ENCODE assay signal across 11 cellular contexts in genomic region chr21:42093991-42094417, GRCh38. TPM values are rescaled to one million over a fixed set of nuclear protein-coding genes. Genes with fewer than 3 reads are reported as not detected.
DNase-seq lines count a peak whose midpoint lies in the region; ATAC-seq and TF ChIP-seq lines count a peak whose summit lies in the region.
"Had no signal": no experiment of that assay in that cellular context is flagged by ENCODE, and none has a peak within 500 bp of the region (broad histone marks: within the 10 kb centered on the region; RNA-seq: fewer than 3 reads in every experiment).

No MANE protein-coding gene starts in this region.

- no peak overlapping the region for H3K4me3 ChIP-seq in epithelial cell of proximal tubule (ENCODE audit: low read depth, low read length)
- no peak overlapping the region for H3K4me3 ChIP-seq in psoas muscle
- no peak overlapping the region for H3K4me3 ChIP-seq in esophagus squamous epithelium

- in situ Hi-C loops in KBM-7 (cut with MboI; ENCODE audit: low pct_unique_long_range_greater_than_20kb, low sequenced_read_pairs) = no loop called here

- no peak for TF ChIP-seq POLR2A in esophagus squamous epithelium (IDR thresholded peaks at IDR 0.05)

- H3K36me3 ChIP-seq in psoas muscle (ENCODE audit: insufficient read depth in 1 of 2, low read depth in 1 of 2) (no peaks in the 10 kb centered on the region), esophagus squamous epithelium (no peaks in the 10 kb centered on the region)

- no peak for TF ChIP-seq CTCF in epithelial cell of proximal tubule (conservative IDR thresholded peaks at IDR 0.05; ENCODE audit: low read depth, low read length)
- no peak for TF ChIP-seq CTCF in psoas muscle (IDR thresholded peaks at IDR 0.05)
- TF ChIP-seq CTCF in esophagus squamous epithelium (IDR thresholded peaks at IDR 0.05) = no peak

- H3K4me1 ChIP-seq in psoas muscle = no peaks in the 10 kb centered on the region
- peaks cover 0 to 47% (median 13%) of the 10 kb centered on the region in 3 donors for H3K4me1 ChIP-seq in esophagus squamous epithelium

- H3K9me3 ChIP-seq in psoas muscle (peaks cover 6% of the 10 kb centered on the region), esophagus squamous epithelium (no peaks in the 10 kb centered on the region)

- 46 to 50% (median 50%) methylated on average over 15 of the region's 15 CpGs for WGBS in psoas muscle, 3 donors
- 29 to 55% methylated on average over 11 of the region's 15 CpGs for WGBS in esophagus squamous epithelium, 2 donors

- intact Hi-C loops in psoas muscle (cut with DNase I) (no loop called here), esophagus squamous epithelium (cut with DNase I) (no loop called here)

- H3K27ac ChIP-seq in psoas muscle (no peak overlapping the region), esophagus squamous epithelium (peak overlapping the region in 2 of 4 donors; percentile 22 to 23)

- peaks cover 0 to 33% (median 2%) of the 10 kb centered on the region in 3 donors for H3K27me3 ChIP-seq in psoas muscle (ENCODE audit: insufficient read depth in 3 of 3, low read length in 2 of 3)
- peaks cover 0 to 26% (median 0%) of the 10 kb centered on the region in 4 donors for H3K27me3 ChIP-seq in esophagus squamous epithelium

- peak; percentile 43 to 81 (median 74) for ATAC-seq in psoas muscle

- DNase-seq in ELR (ENCODE audit: low read depth) (peak; percentile 95), RKO (ENCODE audit: low spot score) (peak; percentile 72), epithelial cell of proximal tubule (ENCODE audit: low read depth) (peak; percentile 92), psoas muscle (peak in 1 of 2 donors; percentile 48), KBM-7 (no peak), esophagus squamous epithelium (lab: John Stamatoyannopoulos, UW) (no peak), DMS114 treated with DMSO at 0.1 percent for 48 hours (lab: John Stamatoyannopoulos, UW; ENCODE audit: unreplicated experiment) (no peak), NCI-H526 treated with DMSO at 0.1 percent for 48 hours (lab: John Stamatoyannopoulos, UW) (no peak)
- DNase-seq: activated naive CD4-positive, alpha-beta T cell treated with anti-CD3 and anti-CD28 coated beads, Interleukin-2, amount 10 ng/mL, durations not matched to agents 7 days and 5 days; NCI-H2081; stimulated activated CD8-positive, alpha-beta memory T cell treated with anti-CD3 and anti-CD28 coated beads, Interleukin-4, amount 100 ng/mL, for 48 hours had no signal

RNA-seq across cellular contexts. Expression of gene UMODL1, which starts 22.9 kb away (rescaled TPM):
- total RNA-seq in epithelial cell of proximal tubule (not detected in 2 replicates), psoas muscle (not detected), esophagus squamous epithelium (not detected)
- not detected for polyA plus RNA-seq in psoas muscle

Comparison
In these comparisons a context has a peak if more than half of its experiments do, and no peak if none do; other contexts are left out.
1. DNase-seq: peak in ELR (single experiment), RKO (single experiment) and epithelial cell of proximal tubule (single experiment); none in KBM-7 (single experiment), esophagus squamous epithelium (single experiment), DMS114 treated with DMSO at 0.1 percent for 48 hours (single experiment) and NCI-H526 treated with DMSO at 0.1 percent for 48 hours (single experiment).